ENCODE assay signal across 15 cellular contexts in the genomic region with DNA sequence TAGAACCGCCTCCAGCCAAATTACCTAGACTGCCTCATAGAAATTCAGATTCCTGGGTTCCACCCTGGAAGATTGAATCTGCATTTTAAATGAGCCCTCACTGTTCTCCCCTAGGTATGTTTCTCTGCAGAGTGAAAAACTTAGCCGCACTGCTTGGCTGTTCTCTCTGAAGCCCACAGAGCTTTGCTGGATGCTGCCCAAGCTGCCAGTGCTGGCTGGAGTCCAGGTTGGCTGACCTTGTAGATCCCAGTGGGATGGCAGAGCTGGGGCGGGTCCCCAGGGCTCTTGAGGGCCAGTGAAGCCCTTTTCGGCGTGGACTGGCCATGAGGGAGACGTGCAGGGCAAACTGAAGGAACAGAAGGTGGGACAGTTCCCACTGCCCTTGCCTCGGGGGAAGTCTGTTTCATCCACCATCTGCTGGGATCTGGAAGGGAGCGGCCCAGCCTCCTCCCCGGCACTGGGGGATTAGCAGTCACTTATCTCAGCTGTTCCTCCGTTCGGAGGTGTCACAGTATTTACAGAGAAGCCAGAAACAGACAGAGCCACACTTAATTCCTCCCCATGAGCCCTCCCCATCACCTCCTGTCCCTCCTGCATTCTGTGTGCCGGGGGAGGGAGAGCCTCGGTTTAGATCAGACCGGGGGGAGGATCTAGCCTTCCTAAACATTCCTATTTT. TPM values are rescaled to one million over a fixed set of nuclear protein-coding genes. Genes with fewer than 3 reads are reported as not detected.
DNase-seq lines count a peak whose midpoint lies in the region; ATAC-seq and TF ChIP-seq lines count a peak whose summit lies in the region.
"Had no signal": no experiment of that assay in that cellular context is flagged by ENCODE, and none has a peak within 500 bp of the region (broad histone marks: within the 10 kb centered on the region; RNA-seq: fewer than 3 reads in every experiment).

No MANE protein-coding gene starts in this region.

- ATAC-seq in GM21619 (IDR thresholded peaks at IDR 0.05; ENCODE audit: unreplicated experiment): no peak

- 55 to 66% methylated on average over 6 to 14 of the region's 14 CpGs for WGBS in endodermal cell (ENCODE audit: insufficient coverage in 1 of 2, insufficient read length in 1 of 2), 2 experiments

- H3K36me3 ChIP-seq in endodermal cell (ENCODE audit: control insufficient read depth, insufficient read depth, low read length): no peaks in the 10 kb centered on the region
- H3K36me3 ChIP-seq in parathyroid adenoma (ENCODE audit: control insufficient read depth, insufficient read depth, low read length): no peaks in the 10 kb centered on the region

- H3K9me3 Mint-ChIP-seq in endodermal cell: no peaks in the 10 kb centered on the region
- H3K9me3 Mint-ChIP-seq: activated naive CD4-positive, alpha-beta T cell treated with anti-CD3 and anti-CD28 coated beads for 36 hours had no signal

- H3K4me3 ChIP-seq in endodermal cell (ENCODE audit: low read length): no peak overlapping the region
- no peak overlapping the region for H3K4me3 ChIP-seq in parathyroid adenoma (ENCODE audit: low read depth, low read length)

- H3K4me1 Mint-ChIP-seq in endodermal cell: peaks cover 10% of the 10 kb centered on the region

- H2AFZ ChIP-seq in parathyroid adenoma: peak overlapping the region; percentile 78

- no peaks in the 10 kb centered on the region for H3K9me3 ChIP-seq in endodermal cell (ENCODE audit: control insufficient read depth, low read length)
- H3K9me3 ChIP-seq in parathyroid adenoma (ENCODE audit: control insufficient read depth, low read length): no peaks in the 10 kb centered on the region

- peaks cover 29% of the 10 kb centered on the region for H3K27me3 Mint-ChIP-seq in endodermal cell (ENCODE audit: insufficient read depth)

- no peak overlapping the region for H3K27ac Mint-ChIP-seq in endodermal cell
- H3K27ac Mint-ChIP-seq: activated naive CD4-positive, alpha-beta T cell treated with anti-CD3 and anti-CD28 coated beads for 36 hours had no signal

- TF ChIP-seq CTCF in endodermal cell (conservative IDR thresholded peaks at IDR 0.05): no peak
- TF ChIP-seq CTCF in parathyroid adenoma (IDR thresholded peaks at IDR 0.05): no peak

- no peaks in the 10 kb centered on the region for H3K36me3 Mint-ChIP-seq in endodermal cell (ENCODE audit: low read depth)

- H3K27me3 ChIP-seq in endodermal cell (ENCODE audit: control insufficient read depth, insufficient read depth, low read length, poor library complexity, severe bottlenecking) (peaks cover 34% of the 10 kb centered on the region), parathyroid adenoma (ENCODE audit: control insufficient read depth, insufficient read depth, low read length) (no peaks in the 10 kb centered on the region)

- peaks cover 5% of the 10 kb centered on the region for H3K4me1 ChIP-seq in endodermal cell (ENCODE audit: control insufficient read depth, insufficient read depth, low read length)
- peaks cover 15% of the 10 kb centered on the region for H3K4me1 ChIP-seq in parathyroid adenoma

- no peaks in the 10 kb centered on the region for H3K79me2 ChIP-seq in parathyroid adenoma

- peak overlapping the region; percentile 75 for H3K27ac ChIP-seq in endodermal cell (ENCODE audit: low read depth, low read length)
- peak overlapping the region; percentile 49 for H3K27ac ChIP-seq in parathyroid adenoma

- DNase-seq in ELF-1 (ENCODE audit: low read depth, low spot score) (peak; percentile 90), NCI-H82 treated with DMSO at 0.1 percent for 48 hours (lab: John Stamatoyannopoulos, UW; ENCODE audit: unreplicated experiment) (peak; percentile 98), endodermal cell (peak; percentile 71), NCI-H1436 (lab: John Stamatoyannopoulos, UW) (no peak)
- no peak for DNase-seq in activated CD4-positive, alpha-beta T cell treated with anti-CD3 and anti-CD28 coated beads for 1 hour
- no peak for DNase-seq in activated T-cell treated with anti-CD3 and anti-CD28 coated beads, Interleukin-2, amount 50 U/mL, for 1 hour
- DNase-seq: activated naive CD4-positive, alpha-beta T cell treated with anti-CD3 and anti-CD28 coated beads for 36 hours; erythroblast; NCI-H187; stimulated activated CD4-positive, alpha-beta T cell treated with anti-CD3 and anti-CD28 coated beads, Interleukin-4, amount 100 ng/mL, for 24 hours; T1000 had no signal

- no peak overlapping the region for H3K4me3 Mint-ChIP-seq in endodermal cell
- H3K4me3 Mint-ChIP-seq: activated naive CD4-positive, alpha-beta T cell treated with anti-CD3 and anti-CD28 coated beads for 36 hours had no signal

- H3K9ac ChIP-seq in endodermal cell (ENCODE audit: extremely low read depth, low read length, poor library complexity, severe bottlenecking) (no peak overlapping the region), parathyroid adenoma (no peak overlapping the region)

- H3K4me2 ChIP-seq in parathyroid adenoma (ENCODE audit: low read length): no peak overlapping the region

RNA-seq across cellular contexts. Expression of a gene that starts 3.9 kb away (rescaled TPM):
- total RNA-seq in endodermal cell: 10 to 100 TPM; 42.5 to 58.2 TPM
- polyA plus RNA-seq in endodermal cell (2013, experiment 1 of 2): 97.7 TPM
- 99.3 TPM for polyA plus RNA-seq in endodermal cell (2013, experiment 2 of 2)
- total RNA-seq: activated naive CD4-positive, alpha-beta T cell treated with anti-CD3 and anti-CD28 coated beads for 36 hours had no signal

RNA-seq across cellular contexts. Expression of a gene that starts 44.5 kb away (rescaled TPM):
- not detected for total RNA-seq in endodermal cell
- 0.64 TPM for polyA plus RNA-seq in endodermal cell (2013, experiment 1 of 2)
- 0.54 TPM for polyA plus RNA-seq in endodermal cell (2013, experiment 2 of 2)
- total RNA-seq: activated naive CD4-positive, alpha-beta T cell treated with anti-CD3 and anti-CD28 coated beads for 36 hours; mesenteric fat pad had no signal
- polyA plus RNA-seq: urinary bladder had no signal

Comparison
In these comparisons a context has a peak if more than half of its experiments do, and no peak if none do; other contexts are left out.
1. DNase-seq: peak in ELF-1 (single experiment), NCI-H82 treated with DMSO at 0.1 percent for 48 hours (single experiment) and endodermal cell (single experiment); none in activated CD4-positive, alpha-beta T cell treated with anti-CD3 and anti-CD28 coated beads for 1 hour (single experiment), activated T-cell treated with anti-CD3 and anti-CD28 coated beads, Interleukin-2, amount 50 U/mL, for 1 hour (single experiment) and NCI-H1436 (single experiment).